9 cellular contexts compared by ENCODE assay signal in genomic region chr10:5904227-5904626, GRCh38. TPM values are rescaled to one million over a fixed set of nuclear protein-coding genes. Genes with fewer than 3 reads are reported as not detected.
A peak's percentile ranks its signal among the peaks of the same experiment; 100 is the strongest.
DNase-seq lines count a peak whose midpoint lies in the region; ATAC-seq, FAIRE-seq and TF ChIP-seq lines count a peak whose summit lies in the region.
"Had no signal": no experiment of that assay in that cellular context is flagged by ENCODE, and none has a peak within 500 bp of the region (broad histone marks: within the 10 kb centered on the region; RNA-seq: fewer than 3 reads in every experiment).

No MANE protein-coding gene starts in this region.

- DNase-seq in GM12865 (ENCODE audit: low read depth) (peak; percentile 91), activated B cell treated with CpG ODN at 0.5 μM for 24 hours (no peak), RKO (ENCODE audit: low spot score) (no peak), NCI-H510A (lab: John Stamatoyannopoulos, UW) (no peak), NCI-H524 (lab: John Stamatoyannopoulos, UW) (no peak), small intestine (no peak)
- DNase-seq: Caco-2 had no signal

- H3K4me1 ChIP-seq in small intestine (ENCODE audit: control insufficient read depth in 2 of 2, insufficient read depth in 1 of 2, low read depth in 1 of 2, low read length in 1 of 2) = no peaks in the 10 kb centered on the region
- H3K4me1 ChIP-seq: Caco-2 had no signal

- H3K4me1 Mint-ChIP-seq in activated B cell treated with CpG ODN at 0.5 μM for 24 hours = peaks cover 17% of the 10 kb centered on the region

- no peaks in the 10 kb centered on the region for H3K27me3 Mint-ChIP-seq in activated B cell treated with CpG ODN at 0.5 μM for 24 hours

- H3K27me3 ChIP-seq in small intestine (ENCODE audit: control insufficient read depth in 2 of 2, insufficient read depth in 2 of 2, low read length in 2 of 2) = no peaks in the 10 kb centered on the region

- peak overlapping the region; percentile 69 for H3K27ac Mint-ChIP-seq in activated B cell treated with CpG ODN at 0.5 μM for 24 hours

- intact Hi-C loops in activated B cell treated with CpG ODN at 0.5 μM for 24 hours (cut with micrococcal nuclease) = no loop called here

- H3K9me3 ChIP-seq in small intestine (ENCODE audit: control insufficient read depth, low read depth) = no peaks in the 10 kb centered on the region
- H3K9me3 ChIP-seq: Caco-2 had no signal

- H3K9me3 Mint-ChIP-seq in activated B cell treated with CpG ODN at 0.5 μM for 24 hours = no peaks in the 10 kb centered on the region

- CTCF ChIA-PET in activated B cell treated with CpG ODN at 0.5 μM for 24 hours (lab: Charles Lee) = no interaction called here

- H3K27ac ChIP-seq in small intestine (ENCODE audit: low read depth in 1 of 2, low read length in 1 of 2) = peak overlapping the region in 1 of 2 donors; percentile 26

- 65 to 72% (median 69%) methylated on average over 4 of the region's 4 CpGs for WGBS in small intestine, 3 donors

- H3K4me3 Mint-ChIP-seq in activated B cell treated with CpG ODN at 0.5 μM for 24 hours = no peak overlapping the region

- H3K4me3 ChIP-seq in GM12865 (ENCODE audit: low read depth, low read length) = peak overlapping the region; percentile 35
- no peak overlapping the region for H3K4me3 ChIP-seq in small intestine (ENCODE audit: low read depth in 1 of 2, low read length in 2 of 2)

- POLR2A ChIA-PET in activated B cell treated with CpG ODN at 0.5 μM for 24 hours (lab: Charles Lee) = no interaction called here

- peaks cover 49% of the 10 kb centered on the region for H3K36me3 Mint-ChIP-seq in activated B cell treated with CpG ODN at 0.5 μM for 24 hours (ENCODE audit: low read depth)

- ATAC-seq in GM19328 (IDR thresholded peaks at IDR 0.05; ENCODE audit: unreplicated experiment) (peak; percentile 94), HG02943 (IDR thresholded peaks at IDR 0.05; ENCODE audit: low read depth, unreplicated experiment) (peak; percentile 91), activated B cell treated with CpG ODN at 0.5 μM for 24 hours (ENCODE audit: low read depth) (no peak)

- no peak for TF ChIP-seq CTCF in GM12865 (IDR thresholded peaks at IDR 0.05; ENCODE audit: insufficient read depth, low read depth, low read length, missing control alignments)
- TF ChIP-seq CTCF in activated B cell treated with CpG ODN at 0.5 μM for 24 hours (IDR thresholded peaks at IDR 0.05) = no peak

- FAIRE-seq in small intestine (lab: Jason Lieb, UNC) = no peak

- H3K36me3 ChIP-seq in small intestine (ENCODE audit: control insufficient read depth in 2 of 2, insufficient read depth in 2 of 2, low read length in 2 of 2) = peaks cover 0 to 7% of the 10 kb centered on the region in 2 donors

RNA-seq across cellular contexts. Expression of gene FBH1, which starts 14.2 kb away (rescaled TPM):
- 65.5 and 68.7 TPM in 2 replicates for total RNA-seq in activated B cell treated with CpG ODN at 0.5 μM for 24 hours
- 10 to 100 TPM; 38.8 to 89.9 (median 76.7) TPM for polyA plus RNA-seq in small intestine

RNA-seq across cellular contexts. Expression of gene ANKRD16, which starts 14.5 kb away (rescaled TPM):
- total RNA-seq in activated B cell treated with CpG ODN at 0.5 μM for 24 hours = 9.2 and 11.1 TPM in 2 replicates
- polyA plus RNA-seq in small intestine = 1 to 10 TPM; 3.2 to 7.4 (median 3.4) TPM
